16 cellular contexts compared by ENCODE assay signal in the genomic region with DNA sequence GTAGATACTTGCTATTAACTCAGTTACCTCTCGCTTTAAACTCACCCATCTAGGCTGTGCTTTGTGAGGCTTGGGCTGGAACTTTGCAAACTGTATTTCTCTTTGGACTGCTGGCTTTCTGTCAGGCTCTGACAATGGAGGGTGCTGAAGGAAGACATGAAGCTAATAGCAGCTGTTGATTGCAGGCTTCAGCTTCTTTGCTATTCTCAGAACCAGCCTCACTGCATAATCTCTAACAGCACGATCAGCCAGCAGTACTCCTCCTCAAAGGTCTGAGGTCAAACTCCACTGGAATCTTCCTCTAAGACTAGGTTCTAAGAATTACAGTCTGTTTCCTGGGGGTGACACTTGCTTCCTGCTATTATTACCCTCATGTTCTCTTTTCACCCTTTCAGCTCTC.
"Had no signal": no experiment of that assay in that cellular context is flagged by ENCODE, and none has a peak within 500 bp of the region (broad histone marks: within the 10 kb centered on the region; RNA-seq: fewer than 3 reads in every experiment).

No MANE protein-coding gene starts in this region.

- H3K36me3 ChIP-seq: adrenal gland, spleen, tibial nerve had no signal

- ATAC-seq: activated T-helper 17 cell treated with anti-CD3 and anti-CD28 coated beads, Interleukin-2, amount 50 U/mL, for 72 hours; body of pancreas; stimulated activated naive B cell treated with anti-CD40 and anti-IgM and Interleukin-4, amounts not matched to agents 10 μg/mL and 1 μg/mL and 100 μg/mL, for 72 hours had no signal

- H3K4me3 ChIP-seq: adrenal gland, body of pancreas, spleen, tibial nerve had no signal

- H3K27me3 ChIP-seq: adrenal gland, body of pancreas, spleen, tibial nerve had no signal

- H3K27ac ChIP-seq: adrenal gland, body of pancreas, parathyroid adenoma, spleen, tibial nerve had no signal

- DNase-seq: activated CD4-positive, alpha-beta T cell treated with anti-CD3 and anti-CD28 coated beads, Interleukin-2, amount 10 ng/mL, durations not matched to agents 7 days and 5 days; activated CD4-positive, CD25-positive, alpha-beta regulatory T cell; activated CD8-positive, alpha-beta memory T cell treated with anti-CD3 and anti-CD28 coated beads for 24 hours; activated naive CD4-positive, alpha-beta T cell treated with anti-CD3 and anti-CD28 coated beads for 36 hours; adrenal gland; body of pancreas; cerebellar nuclear complex; erythroblast; immature natural killer cell; spleen; stimulated activated CD4-positive, alpha-beta T cell treated with anti-CD3 and anti-CD28 coated beads, Interleukin-1b, Interleukin-23, amount 100 ng/mL, for 48 hours; stimulated activated naive B cell treated with anti-CD40 and anti-IgM and Interleukin-4, amounts not matched to agents 10 μg/mL and 1 μg/mL and 100 μg/mL, for 72 hours; T-helper 1 cell had no signal

- H3K79me2 ChIP-seq: parathyroid adenoma had no signal

- H2AFZ ChIP-seq: parathyroid adenoma had no signal

- H3K4me1 ChIP-seq: adrenal gland, body of pancreas, parathyroid adenoma, spleen, tibial nerve had no signal

- H3K9me3 ChIP-seq: adrenal gland, body of pancreas, tibial nerve had no signal
